In the genomic region with DNA sequence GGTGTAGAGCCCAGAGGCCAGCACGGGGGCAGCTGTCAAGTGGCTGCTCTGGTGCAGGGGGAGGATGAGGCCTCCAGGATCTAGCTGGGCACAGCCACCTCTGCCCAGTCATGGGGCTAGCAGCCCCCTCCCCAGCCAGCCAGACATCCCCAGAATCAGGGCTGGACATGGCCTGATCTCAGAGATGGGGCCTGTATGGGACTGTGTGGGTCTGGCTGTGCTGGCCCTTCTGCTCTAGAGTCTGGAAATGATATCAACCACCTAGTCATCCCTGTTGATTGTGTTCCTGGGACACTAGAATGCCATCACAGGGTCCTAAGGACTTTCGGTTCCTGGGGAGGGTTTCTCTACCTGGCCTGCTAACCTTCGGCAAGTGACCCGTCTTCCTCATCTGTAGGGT, we compare ENCODE assay signal across 3 cellular contexts.
TF ChIP-seq lines count a peak whose summit lies in the region.

No MANE protein-coding gene starts in this region.

TF ChIP-seq in K562, 482 proteins besides CTCF, POLR2A, EP300 and RAD21:
- TF ChIP-seq ZNF121 (CRISPR knock-in tag; conservative IDR thresholded peaks at IDR 0.05) (peak; percentile 24; the same call in 1 of the 2 replicates), BDP1 (IDR thresholded peaks at IDR 0.05; ENCODE audit: insufficient read depth, insufficient read length) (no peak)
TF ChIP-seq in K562: peak in this region for 1.

TF ChIP-seq in H1, 55 proteins besides CTCF, POLR2A, EP300 and RAD21:
- TF ChIP-seq JUND (IDR thresholded peaks at IDR 0.05; ENCODE audit: low read length) (no peak), CHD1 (IDR thresholded peaks at IDR 0.05; ENCODE audit: low read depth, low read length) (no peak), HDAC6 (IDR thresholded peaks at IDR 0.05; ENCODE audit: low read depth, low read length) (no peak), CBX8 (IDR thresholded peaks at IDR 0.05; ENCODE audit: borderline replicate concordance, low read depth, low read length) (no peak), SIX5 (IDR thresholded peaks at IDR 0.05; ENCODE audit: low read depth, low read length) (no peak), POLR2AphosphoS5 (IDR thresholded peaks at IDR 0.05; ENCODE audit: low read depth, low read length) (no peak), RNF2 (IDR thresholded peaks at IDR 0.05; ENCODE audit: borderline replicate concordance, low read depth, low read length, missing control alignments, poor library complexity, severe bottlenecking) (no peak)
TF ChIP-seq in H1: peak in this region for 0.

TF ChIP-seq in HEK293T, 16 proteins besides CTCF, POLR2A, EP300 and RAD21:
- no peak for TF ChIP-seq L3MBTL2 (conservative IDR thresholded peaks at IDR 0.05)
- no peak for TF ChIP-seq CTBP1 (IDR thresholded peaks at IDR 0.05; ENCODE audit: borderline replicate concordance)
- no peak for TF ChIP-seq FOXK2 (IDR thresholded peaks at IDR 0.05)
- TF ChIP-seq HDGF (IDR thresholded peaks at IDR 0.05; ENCODE audit: borderline replicate concordance) = no peak
- no peak for TF ChIP-seq ELF4 (IDR thresholded peaks at IDR 0.05)
- TF ChIP-seq NFRKB (IDR thresholded peaks at IDR 0.05) = no peak
- no peak for TF ChIP-seq BHLHE40 (IDR thresholded peaks at IDR 0.05; ENCODE audit: borderline replicate concordance)
- no peak for TF ChIP-seq FOXM1 (IDR thresholded peaks at IDR 0.05; ENCODE audit: borderline replicate concordance)
- no peak for TF ChIP-seq SUZ12 (IDR thresholded peaks at IDR 0.05)
- TF ChIP-seq SP1 (IDR thresholded peaks at IDR 0.05) = no peak
- no peak for TF ChIP-seq FOXA1 (IDR thresholded peaks at IDR 0.05)
- no peak for TF ChIP-seq ZNF384 (IDR thresholded peaks at IDR 0.05)
- TF ChIP-seq TARDBP (IDR thresholded peaks at IDR 0.05) = no peak
- no peak for TF ChIP-seq ARNT (IDR thresholded peaks at IDR 0.05)
- no peak for TF ChIP-seq LEF1 (IDR thresholded peaks at IDR 0.05; ENCODE audit: borderline replicate concordance)
- TF ChIP-seq PKNOX1 (IDR thresholded peaks at IDR 0.05) = no peak
